ENCODE assay signal across 9 cellular contexts in genomic region chr3:170049146-170050000, GRCh38. TPM values are rescaled to one million over a fixed set of nuclear protein-coding genes. Genes with fewer than 3 reads are reported as not detected.
A peak's percentile ranks its signal among the peaks of the same experiment; 100 is the strongest.
DNase-seq lines count a peak whose midpoint lies in the region; ATAC-seq, FAIRE-seq and TF ChIP-seq lines count a peak whose summit lies in the region.
"Had no signal": no experiment of that assay in that cellular context is flagged by ENCODE, and none has a peak within 500 bp of the region (broad histone marks: within the 10 kb centered on the region; RNA-seq: fewer than 3 reads in every experiment).

No MANE protein-coding gene starts in this region.

- no peaks in the 10 kb centered on the region for H3K36me3 Mint-ChIP-seq in activated CD4-positive, alpha-beta T cell treated with anti-CD3 and anti-CD28 coated beads, Interleukin-2, amount 10 ng/mL, durations not matched to agents 24 days and 14 days (ENCODE audit: low read depth)
- no peaks in the 10 kb centered on the region for H3K36me3 Mint-ChIP-seq in CD8-positive, alpha-beta T cell

- H3K9me1 ChIP-seq in K562 (ENCODE audit: control insufficient read depth, insufficient read depth, low read length) = no peaks in the 10 kb centered on the region

- H4K20me1 ChIP-seq in SK-N-SH (ENCODE audit: insufficient read depth) (no peaks in the 10 kb centered on the region), K562 (replicated peaks; ENCODE audit: control insufficient read depth, insufficient read depth, low read length) (no peaks in the 10 kb centered on the region)

- no peaks in the 10 kb centered on the region for H3K79me2 ChIP-seq in SK-N-SH (ENCODE audit: insufficient read depth)
- H3K79me2 ChIP-seq in K562 (ENCODE audit: control insufficient read depth, insufficient read depth, low read length) = no peaks in the 10 kb centered on the region

- TF ChIP-seq CTCF in SK-N-SH (IDR thresholded peaks at IDR 0.05) (no peak), K562 (IDR thresholded peaks at IDR 0.05 in 2 of 3, conservative IDR thresholded peaks at IDR 0.05 in 1 of 3; ENCODE audit: insufficient read depth in 2 of 3, low read depth in 1 of 3, low read length in 3 of 3) (no peak)
- no peak for TF ChIP-seq CTCF in CD8-positive, alpha-beta T cell (IDR thresholded peaks at IDR 0.05)

- H3K9me3 Mint-ChIP-seq in activated CD4-positive, alpha-beta T cell treated with anti-CD3 and anti-CD28 coated beads, Interleukin-2, amount 10 ng/mL, durations not matched to agents 24 days and 14 days = no peaks in the 10 kb centered on the region
- H3K9me3 Mint-ChIP-seq in CD8-positive, alpha-beta T cell = no peaks in the 10 kb centered on the region

- H3F3A ChIP-seq in SK-N-SH (replicated peaks; ENCODE audit: insufficient read depth) = peaks cover 4% of the 10 kb centered on the region

- no peaks in the 10 kb centered on the region for H3K9me2 ChIP-seq in SK-N-SH

- no peaks in the 10 kb centered on the region for H3K27me3 Mint-ChIP-seq in activated CD4-positive, alpha-beta T cell treated with anti-CD3 and anti-CD28 coated beads, Interleukin-2, amount 10 ng/mL, durations not matched to agents 24 days and 14 days
- no peaks in the 10 kb centered on the region for H3K27me3 Mint-ChIP-seq in CD8-positive, alpha-beta T cell (ENCODE audit: low read depth)

- peak; percentile 24; the same call in 1 of the 3 replicates for ATAC-seq in SK-N-SH treated with all-trans-retinoic acid at 6 μM for 48 hours
- ATAC-seq in K562 = peak; percentile 50
- peak; percentile 39 for ATAC-seq in left lobe of liver
- ATAC-seq in HG03571 (IDR thresholded peaks at IDR 0.05; ENCODE audit: unreplicated experiment) = no peak
- ATAC-seq in CD8-positive, alpha-beta T cell = no peak

- CTCF ChIA-PET in SK-N-SH (lab: Yijun Ruan, JAX) = interaction anchor here (0.8 kb wide), 1 partner anchor 12 kb away, joined by 4 read pairs; no protein-coding TSS in a partner anchor
- CTCF ChIA-PET in K562 (lab: Yijun Ruan, JAX; ENCODE audit: low intra/inter-chr PET ratio) = interaction anchor here (0.6 kb wide), 1 partner anchor 186 kb away, joined by 3 read pairs; no protein-coding TSS in a partner anchor
- CTCF ChIA-PET in CD8-positive, alpha-beta T cell (lab: Charles Lee) = interaction anchor here (1.1 kb wide), 1 partner anchor 187 kb away, joined by 4 read pairs; no protein-coding TSS in a partner anchor

- peaks cover 0 to 9% of the 10 kb centered on the region in 2 experiments; a peak in 1 of 4 replicates for H3K4me1 ChIP-seq in SK-N-SH (ENCODE audit: control insufficient read depth in 1 of 2, insufficient read depth in 2 of 2, low read depth in 1 of 2, low read length in 1 of 2)
- H3K4me1 ChIP-seq in K562 (replicated peaks in 1 of 2; ENCODE audit: control insufficient read depth in 2 of 2, insufficient read depth in 2 of 2, low read length in 2 of 2) = no peaks in the 10 kb centered on the region; a peak in 1 of 5 replicates
- peaks cover 0 to 39% (median 8%) of the 10 kb centered on the region in 5 donors for H3K4me1 ChIP-seq in subcutaneous abdominal adipose tissue (ENCODE audit: control insufficient read depth in 5 of 5, insufficient read depth in 5 of 5, low read length in 5 of 5)
- H3K4me1 ChIP-seq in CD8-positive, alpha-beta T cell (ENCODE audit: insufficient read depth, low read length) = peaks cover 12% of the 10 kb centered on the region

- H3K27ac ChIP-seq in SK-N-SH (ENCODE audit: low read depth in 2 of 2, low read length in 1 of 2) (no peak overlapping the region), K562 (ENCODE audit: extremely low read depth, low read depth, low read length) (no peak overlapping the region), subcutaneous abdominal adipose tissue (ENCODE audit: low read depth, low read length) (peak overlapping the region; percentile 76)
- no peak overlapping the region for H3K27ac ChIP-seq in CD8-positive, alpha-beta T cell (ENCODE audit: low read depth, low read length)

- H3K9me3 ChIP-seq in SK-N-SH = no peaks in the 10 kb centered on the region
- no peaks in the 10 kb centered on the region for H3K9me3 ChIP-seq in K562 (replicated peaks; ENCODE audit: control insufficient read depth, insufficient read depth, low read depth, low read length)
- no peaks in the 10 kb centered on the region for H3K9me3 ChIP-seq in subcutaneous abdominal adipose tissue (ENCODE audit: control insufficient read depth in 5 of 5, low read length in 5 of 5)
- H3K9me3 ChIP-seq in CD8-positive, alpha-beta T cell (ENCODE audit: low read length) = no peaks in the 10 kb centered on the region

- BruUV-seq in K562 (replicated peaks; lab: Mats Ljungman, UMichigan) = no TSS peak

- H3K27me3 ChIP-seq in SK-N-SH (ENCODE audit: insufficient read depth) (no peaks in the 10 kb centered on the region; the same call in 1 of the 2 replicates), K562 (ENCODE audit: control insufficient read depth in 2 of 2, insufficient read depth in 2 of 2, low read length in 2 of 2) (no peaks in the 10 kb centered on the region), subcutaneous abdominal adipose tissue (ENCODE audit: control insufficient read depth in 5 of 5, insufficient read depth in 4 of 5, low read length in 5 of 5) (peaks cover 0 to 6% (median 0%) of the 10 kb centered on the region in 5 donors)
- no peaks in the 10 kb centered on the region for H3K27me3 ChIP-seq in CD8-positive, alpha-beta T cell (ENCODE audit: insufficient read depth, low read length)

- TF ChIP-seq EP300 in SK-N-SH (IDR thresholded peaks at IDR 0.05; ENCODE audit: borderline replicate concordance in 1 of 2, low read depth in 1 of 2, low read length in 1 of 2) = no peak
- TF ChIP-seq EP300 in K562 (IDR thresholded peaks at IDR 0.05; ENCODE audit: low read length) = no peak

- H3K4me3 Mint-ChIP-seq in activated CD4-positive, alpha-beta T cell treated with anti-CD3 and anti-CD28 coated beads, Interleukin-2, amount 10 ng/mL, durations not matched to agents 24 days and 14 days = no peak overlapping the region
- no peak overlapping the region for H3K4me3 Mint-ChIP-seq in CD8-positive, alpha-beta T cell

- no peak overlapping the region for H3K27ac Mint-ChIP-seq in activated CD4-positive, alpha-beta T cell treated with anti-CD3 and anti-CD28 coated beads, Interleukin-2, amount 10 ng/mL, durations not matched to agents 24 days and 14 days
- no peak overlapping the region for H3K27ac Mint-ChIP-seq in CD8-positive, alpha-beta T cell

- POLR2A ChIA-PET in SK-N-SH (lab: Yijun Ruan, JAX) (no interaction called here), K562 (lab: Yijun Ruan, JAX) (interaction anchor here (0.6 kb wide), 1 partner anchor 286 kb away, joined by 3 read pairs; no protein-coding TSS in a partner anchor)
- POLR2A ChIA-PET in CD8-positive, alpha-beta T cell (lab: Charles Lee) = interaction anchor here (0.6 kb wide), 1 partner anchor 18 kb away, joined by 3 read pairs; no protein-coding TSS in a partner anchor

- H3K9ac ChIP-seq in SK-N-SH (no peak overlapping the region), K562 (ENCODE audit: insufficient read depth in 1 of 2, low read depth in 2 of 2, low read length in 2 of 2) (peak overlapping the region in 1 of 2 experiments; percentile 61; a peak in 1 of 4 replicates), subcutaneous abdominal adipose tissue (ENCODE audit: low read length in 5 of 5) (no peak overlapping the region)

- DNase-seq in SK-N-SH = no peak
- no peak for DNase-seq in K562 (ENCODE audit: extremely low read depth in 1 of 4, low spot score in 3 of 4)
- no peak for DNase-seq in left lobe of liver (ENCODE audit: low spot score)
- no peak for DNase-seq in activated CD4-positive, alpha-beta T cell treated with anti-CD3 and anti-CD28 coated beads, Interleukin-2, amount 10 ng/mL, durations not matched to agents 24 days and 14 days
- no peak for DNase-seq in CD8-positive, alpha-beta T cell

- H2AFZ ChIP-seq in SK-N-SH (ENCODE audit: low read depth) (no peak overlapping the region), K562 (ENCODE audit: low read depth, low read length) (no peak overlapping the region)

- FAIRE-seq in K562 (lab: Jason Lieb, UNC) = no peak
- FAIRE-seq: A204.1 had no signal

- in situ Hi-C loops in K562 (cut with MboI) = no loop called here

- no peak for TF ChIP-seq RAD21 in SK-N-SH (IDR thresholded peaks at IDR 0.05; ENCODE audit: low read length)
- no peak for TF ChIP-seq RAD21 in K562 (CRISPR knock-in tag; conservative IDR thresholded peaks at IDR 0.05 in 1 of 2, IDR thresholded peaks at IDR 0.05 in 1 of 2)

- intact Hi-C loops in K562 (cut with micrococcal nuclease) = no loop called here
- intact Hi-C loops in activated CD4-positive, alpha-beta T cell treated with anti-CD3 and anti-CD28 coated beads, Interleukin-2, amount 10 ng/mL, durations not matched to agents 24 days and 14 days (cut with micrococcal nuclease) = no loop called here
- intact Hi-C loops in CD8-positive, alpha-beta T cell (cut with DNase I, micrococcal nuclease) = no loop called here

- H3K36me3 ChIP-seq in SK-N-SH (replicated peaks in 1 of 2; ENCODE audit: control insufficient read depth in 1 of 2, insufficient read depth in 2 of 2, low read length in 1 of 2) (no peaks in the 10 kb centered on the region), K562 (ENCODE audit: control insufficient read depth, insufficient read depth, low read length) (no peaks in the 10 kb centered on the region), subcutaneous abdominal adipose tissue (ENCODE audit: control insufficient read depth in 5 of 5, insufficient read depth in 5 of 5, low read length in 5 of 5) (no peaks in the 10 kb centered on the region)
- H3K36me3 ChIP-seq in CD8-positive, alpha-beta T cell (ENCODE audit: insufficient read depth, low read length) = no peaks in the 10 kb centered on the region

- H3K4me2 ChIP-seq in SK-N-SH (no peak overlapping the region), K562 (ENCODE audit: insufficient read depth, low read length) (no peak overlapping the region)

- WGBS in SK-N-SH (ENCODE audit: low lambda C conversion rate) = 74% methylated on average over 8 of the region's 10 CpGs
- 41% methylated on average over 10 of the region's 10 CpGs for WGBS in K562 (ENCODE audit: insufficient coverage, low coverage, missing lambda C conversion rate)

- H3K4me3 ChIP-seq in SK-N-SH (ENCODE audit: low read depth in 2 of 2, low read length in 1 of 2) (no peak overlapping the region), K562 (no peak overlapping the region), subcutaneous abdominal adipose tissue (ENCODE audit: low read depth in 1 of 5, low read length in 5 of 5) (peak overlapping the region in 4 of 5 donors; percentile 10 to 45 (median 34))
- no peak overlapping the region for H3K4me3 ChIP-seq in CD8-positive, alpha-beta T cell (ENCODE audit: low read depth, low read length)

- H3K4me1 Mint-ChIP-seq in activated CD4-positive, alpha-beta T cell treated with anti-CD3 and anti-CD28 coated beads, Interleukin-2, amount 10 ng/mL, durations not matched to agents 24 days and 14 days = peaks cover 14% of the 10 kb centered on the region
- H3K4me1 Mint-ChIP-seq in CD8-positive, alpha-beta T cell (ENCODE audit: low read depth) = peaks cover 13% of the 10 kb centered on the region

- no peak for TF ChIP-seq POLR2A in K562 (conservative IDR thresholded peaks at IDR 0.05)

RNA-seq across cellular contexts. Expression of gene GPR160, which starts 11.6 kb away (rescaled TPM):
- polyA plus RNA-seq in SK-N-SH (2012; rRNA removed) (0.31 and 0.41 TPM in 2 replicates), K562 (2011; rRNA removed) (6.8 and 8.7 TPM in 2 replicates), K562 (2014; fragmentation: Illumina TruSeq; extraction: Trizol) (9.9 and 10.5 TPM in 2 replicates), K562 (2014; fragmentation: Nextera tagmentation; extraction: Ambion mirVana) (1 to 10 TPM; 1.3 to 1.5 TPM), K562 (2014; rRNA removed) (5.1 and 6.0 TPM in 2 replicates)
- polyA plus RNA-seq in SK-N-SH (2012; cell fraction: cytosol; rRNA removed) = 0.73 and 0.84 TPM in 2 replicates
- polyA plus RNA-seq in SK-N-SH (2012; cell fraction: nucleus; rRNA removed) = 0.12 and 0.17 TPM in 2 replicates
- 2.5 and 7.3 TPM in 2 replicates for total RNA-seq in K562 (2011; cell fraction: chromatin; rRNA removed; ENCODE audit: low replicate concordance)
- 1.3 and 2.4 TPM in 2 replicates for total RNA-seq in K562 (2011; cell fraction: nucleolus; rRNA removed)
- 4.3 and 6.6 TPM in 2 replicates for total RNA-seq in K562 (2011; cell fraction: nucleoplasm; rRNA removed)
- total RNA-seq in K562 (2014; rRNA removed) (6.0 and 8.3 TPM in 2 replicates), K562 (2014; rRNA removed; fragmentation: Illumina TruSeq; extraction: Trizol) (9.1 and 9.6 TPM in 2 replicates), K562 (2015; rRNA removed; fragmentation: Illumina TruSeq; extraction: Trizol) (7.8 and 9.5 TPM in 2 replicates), K562 (2021) (5.0 and 6.6 TPM in 2 replicates), left lobe of liver (0.96 TPM)
- 2.9 and 4.4 TPM in 2 replicates for polyA plus RNA-seq in K562 (2011; cell fraction: cytosol; rRNA removed)
- polyA plus RNA-seq in K562 (2011; cell fraction: nucleus; rRNA removed) = 1.4 and 1.7 TPM in 2 replicates
- polyA plus RNA-seq in K562 (2012) = 6.9 and 16.9 TPM in 2 replicates
- polyA minus RNA-seq in K562 (2011; rRNA and poly(A)+ RNA removed) = 5.0 and 5.8 TPM in 2 replicates
- polyA minus RNA-seq in K562 (2011; cell fraction: cytosol; rRNA and poly(A)+ RNA removed) = 2.4 and 3.2 TPM in 2 replicates
- polyA minus RNA-seq in K562 (2011; cell fraction: nucleus; rRNA and poly(A)+ RNA removed) = 1.5 and 2.7 TPM in 2 replicates
- 3.4 and 3.6 TPM in 2 replicates for total RNA-seq in activated CD4-positive, alpha-beta T cell treated with anti-CD3 and anti-CD28 coated beads, Interleukin-2, amount 10 ng/mL, durations not matched to agents 24 days and 14 days
- total RNA-seq in CD8-positive, alpha-beta T cell = 1 to 10 TPM; 2.9 to 3.7 TPM

Comparison
In these comparisons a context has a peak if more than half of its experiments do, and no peak if none do; other contexts are left out.
1. ATAC-seq: peak in SK-N-SH treated with all-trans-retinoic acid at 6 μM for 48 hours (single experiment), K562 (single experiment) and left lobe of liver (single experiment); none in HG03571 (single experiment) and CD8-positive, alpha-beta T cell (single experiment).
2. H3K4me3 ChIP-seq: peak in subcutaneous abdominal adipose tissue (4 of 5); none in SK-N-SH (0 of 2), K562 (single experiment) and CD8-positive, alpha-beta T cell (single experiment).